1 cellular context compared by ENCODE assay signal in genomic region chr12:52949413-52950331, GRCh38.
TF ChIP-seq lines count a peak whose summit lies in the region.

No MANE protein-coding gene starts in this region.

TF ChIP-seq in K562, 482 proteins besides CTCF, POLR2A, EP300 and RAD21 (continued from another document and continues in another):
- TF ChIP-seq ZMIZ1 (IDR thresholded peaks at IDR 0.05; ENCODE audit: low read depth in 2 of 2, low read length in 2 of 2) (0 out of 4 replicates have a peak, but pooled peaks of 1 of the 2 experiments have one; percentile 50), HNRNPLL (IDR thresholded peaks at IDR 0.05; ENCODE audit: low read depth, low read length, poor library complexity, severe bottlenecking) (peak; percentile 1), LCOR (CRISPR knock-in tag; IDR thresholded peaks at IDR 0.05) (peak; percentile 71; the same call in 1 of the 2 replicates), KDM4B (IDR thresholded peaks at IDR 0.05; ENCODE audit: borderline replicate concordance in 2 of 2, low read depth in 1 of 2) (peak in 1 of 2 experiments; percentile 54; a peak in 1 of 4 replicates), C11orf30 (IDR thresholded peaks at IDR 0.05; ENCODE audit: low read depth) (peak; percentile 92), ZFX (CRISPR knock-in tag; IDR thresholded peaks at IDR 0.05) (peak; percentile 89), NFIX (CRISPR knock-in tag; IDR thresholded peaks at IDR 0.05; ENCODE audit: low read depth) (peak; percentile 20; the same call in 1 of the 2 replicates), ELF2 (CRISPR knock-in tag; IDR thresholded peaks at IDR 0.05) (0 out of 2 replicates have a peak, but pooled peaks have one; percentile 40), SMARCE1 (IDR thresholded peaks at IDR 0.05) (peak; percentile 96), ZNF583 (CRISPR knock-in tag; IDR thresholded peaks at IDR 0.05) (0 out of 2 replicates have a peak, but pooled peaks have one; percentile 7), ZBED1 (IDR thresholded peaks at IDR 0.05) (0 out of 2 replicates have a peak, but pooled peaks have one; percentile 57), UBTF (IDR thresholded peaks at IDR 0.05; ENCODE audit: borderline replicate concordance in 1 of 2, low read depth in 2 of 2, low read length in 2 of 2) (peak in 1 of 2 experiments; percentile 68; a peak in 1 of 4 replicates), TEAD1 (CRISPR knock-in tag; IDR thresholded peaks at IDR 0.05) (peak; percentile 23 to 31; a peak in 1 of 4 replicates), NFIC (IDR thresholded peaks at IDR 0.05) (peak; percentile 52; the same call in 1 of the 2 replicates), ZBTB26 (CRISPR knock-in tag; IDR thresholded peaks at IDR 0.05) (0 out of 2 replicates have a peak, but pooled peaks have one; percentile 80), CBX5 (IDR thresholded peaks at IDR 0.05; ENCODE audit: borderline replicate concordance, low read depth) (no peak), GATAD2B (IDR thresholded peaks at IDR 0.05; ENCODE audit: borderline replicate concordance) (no peak; the same call in 1 of the 2 replicates), ZNF785 (CRISPR knock-in tag; IDR thresholded peaks at IDR 0.05) (no peak), SRSF3 (IDR thresholded peaks at IDR 0.05; ENCODE audit: insufficient read depth, low read length) (0 out of 2 replicates have a peak, but pooled peaks have one; percentile 41), ZNF3 (CRISPR knock-in tag; IDR thresholded peaks at IDR 0.05) (no peak), ELF1 (tag; IDR thresholded peaks at IDR 0.05) (peak; percentile 41; the same call in 1 of the 2 replicates), TCF3 (CRISPR knock-in tag; IDR thresholded peaks at IDR 0.05) (peak; percentile 37; the same call in 1 of the 2 replicates), L3MBTL2 (IDR thresholded peaks at IDR 0.05) (peak; percentile 29; the same call in 1 of the 2 replicates), MLLT1 (IDR thresholded peaks at IDR 0.05) (peak; percentile 88 to 97), ZNF174 (CRISPR knock-in tag; IDR thresholded peaks at IDR 0.05) (no peak), THAP7 (CRISPR knock-in tag; IDR thresholded peaks at IDR 0.05) (no peak), ATF1 (CRISPR knock-in tag; IDR thresholded peaks at IDR 0.05) (no peak), ATF1 (tag; IDR thresholded peaks at IDR 0.05) (0 out of 2 replicates have a peak, but pooled peaks have one; percentile 9), POLR2AphosphoS5 (IDR thresholded peaks at IDR 0.05; ENCODE audit: control insufficient read depth, insufficient read depth, low read depth, low read length) (peak; percentile 93), SMARCA4 (IDR thresholded peaks at IDR 0.05) (peak; percentile 97), FOXK1 (CRISPR knock-in tag; IDR thresholded peaks at IDR 0.05; ENCODE audit: borderline replicate concordance) (peak; percentile 98), FOS (IDR thresholded peaks at IDR 0.05; ENCODE audit: extremely low read depth, insufficient read length) (peak; percentile 61), HLTF (IDR thresholded peaks at IDR 0.05) (peak; percentile 72; the same call in 1 of the 2 replicates), NR2C2 (CRISPR knock-in tag; IDR thresholded peaks at IDR 0.05) (0 out of 2 replicates have a peak, but pooled peaks have one; percentile 13), NR2C2 (tag; IDR thresholded peaks at IDR 0.05) (peak; percentile 67; the same call in 1 of the 2 replicates), ZBTB11 (CRISPR knock-in tag; IDR thresholded peaks at IDR 0.05) (peak in 2 of 3 experiments; percentile 16 to 26; a peak in 1 of 6 replicates), AFF4 (CRISPR knock-in tag; IDR thresholded peaks at IDR 0.05) (peak; percentile 65; the same call in 1 of the 2 replicates), NFYB (IDR thresholded peaks at IDR 0.05; ENCODE audit: extremely low read depth, insufficient read length) (no peak)
